28 cellular contexts compared by ENCODE assay signal in the genomic region with DNA sequence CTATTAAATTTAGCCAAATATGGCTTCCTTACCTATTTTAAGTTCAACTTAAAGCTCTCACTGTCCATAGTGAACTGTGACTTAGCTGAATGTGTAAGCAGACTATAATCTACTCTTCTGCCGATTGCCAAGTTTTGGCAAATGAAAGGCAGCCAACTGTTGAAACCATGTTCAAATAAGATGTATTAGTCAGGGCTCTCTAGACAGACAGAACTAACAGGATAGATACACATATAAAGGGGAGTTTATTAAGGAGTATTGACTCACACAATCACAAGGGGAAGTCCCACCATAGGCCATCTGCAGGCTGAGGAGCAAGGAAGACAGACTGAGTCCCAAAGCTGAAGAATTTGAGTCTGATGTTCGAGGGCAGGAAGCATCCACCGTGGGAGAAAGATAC.
"Had no signal": no experiment of that assay in that cellular context is flagged by ENCODE, and none has a peak within 500 bp of the region (broad histone marks: within the 10 kb centered on the region; RNA-seq: fewer than 3 reads in every experiment).

No MANE protein-coding gene starts in this region.

- H3K4me3 ChIP-seq: colonic mucosa, mucosa of descending colon, neural progenitor cell, right lobe of liver, smooth muscle cell, thyroid gland, vagina had no signal

- H3K36me3 Mint-ChIP-seq: immature natural killer cell had no signal

- H3K4me3 Mint-ChIP-seq: dendritic cell treated with granulocyte-macrophage colony-stimulating factor and Interleukin-4, amounts not matched to agents 40 ng/mL and 50 ng/mL, for 4 days; endodermal cell; immature natural killer cell; mesothelial cell of epicardium; naive B cell; nephron; neural progenitor cell; stimulated activated naive CD8-positive, alpha-beta T cell treated with anti-CD3 and anti-CD28 coated beads, Interleukin-15, amount 100 ng/mL, for 72 hours had no signal

- H3K27me3 Mint-ChIP-seq: dendritic cell treated with granulocyte-macrophage colony-stimulating factor and Interleukin-4, amounts not matched to agents 40 ng/mL and 50 ng/mL, for 4 days; naive B cell; stimulated activated naive CD8-positive, alpha-beta T cell treated with anti-CD3 and anti-CD28 coated beads, Interleukin-15, amount 100 ng/mL, for 72 hours had no signal

- H3K27ac Mint-ChIP-seq: dendritic cell treated with granulocyte-macrophage colony-stimulating factor and Interleukin-4, amounts not matched to agents 40 ng/mL and 50 ng/mL, for 4 days; endodermal cell; immature natural killer cell; mesothelial cell of epicardium; nephron; neural progenitor cell; progenitor cell of endocrine pancreas; stimulated activated naive CD8-positive, alpha-beta T cell treated with anti-CD3 and anti-CD28 coated beads, Interleukin-15, amount 100 ng/mL, for 72 hours had no signal

- FAIRE-seq: frontal cortex had no signal

- ATAC-seq: esophagus mucosa; left lobe of liver; mucosa of descending colon; right lobe of liver; stimulated activated naive CD8-positive, alpha-beta T cell treated with anti-CD3 and anti-CD28 coated beads, Interleukin-15, amount 100 ng/mL, for 72 hours had no signal

- H3K4me1 Mint-ChIP-seq: endodermal cell; immature natural killer cell; mesothelial cell of epicardium; nephron; neural progenitor cell; stimulated activated naive CD8-positive, alpha-beta T cell treated with anti-CD3 and anti-CD28 coated beads, Interleukin-15, amount 100 ng/mL, for 72 hours had no signal

- DNase-seq: colonic mucosa; effector CD8-positive, alpha-beta T cell; endodermal cell; hypothalamus; immature natural killer cell; islet precursor cell; mesenchymal stem cell; mucosa of descending colon; naive B cell; right lobe of liver; stimulated activated CD4-positive, alpha-beta T cell treated with anti-CD3 and anti-CD28 coated beads, Interleukin-12 subunit alpha, Interleukin-12 subunit beta, amount 100 ng/mL, for 4 hours; stimulated activated CD4-positive, alpha-beta T cell treated with anti-CD3 and anti-CD28 coated beads, Interleukin-1b, Interleukin-23, amount 100 ng/mL, for 48 hours; stimulated activated CD4-positive, alpha-beta T cell treated with anti-CD3 and anti-CD28 coated beads, Interleukin-4, amount 100 ng/mL, for 1 hour; stimulated activated CD8-positive, alpha-beta memory T cell treated with anti-CD3 and anti-CD28 coated beads, Interleukin-4, amount 100 ng/mL, for 48 hours; stimulated activated naive CD4-positive, alpha-beta T cell; stimulated activated naive CD8-positive, alpha-beta T cell treated with anti-CD3 and anti-CD28 coated beads, Interleukin-15, amount 100 ng/mL, for 72 hours; thyroid gland; trophoblast cell had no signal
